In genomic region chr22:22593964-22594656, GRCh38 we compare ENCODE assay signal across 10 cellular contexts. TPM values are rescaled to one million over a fixed set of nuclear protein-coding genes. Genes with fewer than 3 reads are reported as not detected.
DNase-seq lines count a peak whose midpoint lies in the region; TF ChIP-seq lines count a peak whose summit lies in the region.
"Had no signal": no experiment of that assay in that cellular context is flagged by ENCODE, and none has a peak within 500 bp of the region (broad histone marks: within the 10 kb centered on the region; RNA-seq: fewer than 3 reads in every experiment).

No MANE protein-coding gene starts in this region.

- peak; percentile 61 for DNase-seq in COLO668 (lab: John Stamatoyannopoulos, UW; ENCODE audit: unreplicated experiment)
- peak; percentile 60 for DNase-seq in RKO (ENCODE audit: low spot score)
- peak; percentile 50 for DNase-seq in activated naive CD4-positive, alpha-beta T cell treated with Interleukin-2 at 50 U/mL for 16 hours
- DNase-seq in right atrium auricular region (ENCODE audit: low spot score) = no peak
- peak; percentile 72 for DNase-seq in stimulated activated CD4-positive, alpha-beta T cell treated with anti-CD3 and anti-CD28 coated beads, Interleukin-15, amount 100 ng/mL, for 24 hours
- no peak for DNase-seq in T1000 (lab: John Stamatoyannopoulos, UW)
- DNase-seq in posterior vena cava (ENCODE audit: low spot score) = no peak

- CTCF ChIA-PET in HEK293 (lab: Yijun Ruan, JAX) = interaction anchor here (0.7 to 3.7 kb wide), 11 partner anchors 8 to 1038 kb away, joined by 3 to 15 read pairs (median 4); partner anchors contain the start of gene DRICH1

- H3K36me3 ChIP-seq in HEK293 (ENCODE audit: control insufficient read depth in 2 of 2, insufficient read depth in 1 of 2, low read length in 2 of 2) (no peaks in the 10 kb centered on the region), right atrium auricular region (no peaks in the 10 kb centered on the region)

- H3K27ac ChIP-seq in HEK293 (ENCODE audit: extremely low read depth, low read depth, low read length) (no peak overlapping the region), right atrium auricular region (no peak overlapping the region)
- H3K27ac ChIP-seq: SK-N-MC had no signal

- no peak overlapping the region for H3K4me3 ChIP-seq in HEK293 (ENCODE audit: low read depth, low read length)
- H3K4me3 ChIP-seq in right atrium auricular region = no peak overlapping the region
- H3K4me3 ChIP-seq: SK-N-MC had no signal

- intact Hi-C loops in posterior vena cava (cut with DNase I) = no loop called here

- POLR2A ChIA-PET in HEK293 (lab: Yijun Ruan, JAX) = no interaction called here

- H3K9me3 ChIP-seq in HEK293 (ENCODE audit: control insufficient read depth, insufficient read depth, low read depth, low read length) (no peaks in the 10 kb centered on the region), right atrium auricular region (no peaks in the 10 kb centered on the region)

- TF ChIP-seq CTCF in HEK293 (tag by site-specific recombination; IDR thresholded peaks at IDR 0.05) (peak; percentile 66), right atrium auricular region (IDR thresholded peaks at IDR 0.05) (peak; percentile 24 to 60)

- no peaks in the 10 kb centered on the region for H3K4me1 ChIP-seq in HEK293 (ENCODE audit: control insufficient read depth, insufficient read depth, low read length)
- no peaks in the 10 kb centered on the region for H3K4me1 ChIP-seq in right atrium auricular region

- no peaks in the 10 kb centered on the region for H3K27me3 ChIP-seq in right atrium auricular region

TF ChIP-seq in HEK293, 187 proteins besides CTCF, POLR2A, EP300 and RAD21:
- no peak for TF ChIP-seq ZNF843 (tag by site-specific recombination; IDR thresholded peaks at IDR 0.05)
- TF ChIP-seq BCL11A (tag by site-specific recombination; IDR thresholded peaks at IDR 0.05; ENCODE audit: low read depth) = no peak
- TF ChIP-seq ZNF560 (tag by site-specific recombination; IDR thresholded peaks at IDR 0.05; ENCODE audit: borderline replicate concordance) = no peak
- no peak for TF ChIP-seq ZNF585B (tag by site-specific recombination; IDR thresholded peaks at IDR 0.05)
- no peak for TF ChIP-seq ZBTB48 (tag by site-specific recombination; IDR thresholded peaks at IDR 0.05)
- TF ChIP-seq GFI1B (tag by site-specific recombination; IDR thresholded peaks at IDR 0.05) = no peak
- TF ChIP-seq GLIS2 (tag by site-specific recombination; IDR thresholded peaks at IDR 0.05) = no peak
- TF ChIP-seq SCRT1 (tag by site-specific recombination; IDR thresholded peaks at IDR 0.05; ENCODE audit: borderline replicate concordance) = no peak
- no peak for TF ChIP-seq ZNF239 (tag by site-specific recombination; IDR thresholded peaks at IDR 0.05)
- TF ChIP-seq ZSCAN4 (tag by site-specific recombination; IDR thresholded peaks at IDR 0.05) = peak; percentile 57; the same call in 1 of the 2 replicates
- TF ChIP-seq ZNF707 (tag by site-specific recombination; IDR thresholded peaks at IDR 0.05) = no peak
- TF ChIP-seq ZNF423 (tag by site-specific recombination; IDR thresholded peaks at IDR 0.05) = no peak
- no peak; the same call in 1 of the 2 replicates for TF ChIP-seq ZBTB6 (tag by site-specific recombination; IDR thresholded peaks at IDR 0.05)
- TF ChIP-seq KLF8 (tag by site-specific recombination; IDR thresholded peaks at IDR 0.05) = no peak
- TF ChIP-seq ZNF658 (tag by site-specific recombination; IDR thresholded peaks at IDR 0.05) = no peak
- TF ChIP-seq ZNF654 (tag by site-specific recombination; IDR thresholded peaks at IDR 0.05; ENCODE audit: low read depth) = peak; percentile 57
- TF ChIP-seq PRDM1 (tag by site-specific recombination; IDR thresholded peaks at IDR 0.05) = no peak
- peak; percentile 35; the same call in 1 of the 2 replicates for TF ChIP-seq ZNF561 (tag by site-specific recombination; IDR thresholded peaks at IDR 0.05; ENCODE audit: borderline replicate concordance)
- no peak for TF ChIP-seq ZNF394 (tag by site-specific recombination; IDR thresholded peaks at IDR 0.05; ENCODE audit: borderline replicate concordance)
- TF ChIP-seq ZNF548 (tag by site-specific recombination; IDR thresholded peaks at IDR 0.05) = no peak
- TF ChIP-seq KLF9 (tag by site-specific recombination; IDR thresholded peaks at IDR 0.05; ENCODE audit: low read depth) = no peak
- no peak for TF ChIP-seq ZNF248 (tag by site-specific recombination; IDR thresholded peaks at IDR 0.05)
- no peak for TF ChIP-seq ZNF133 (tag by site-specific recombination; IDR thresholded peaks at IDR 0.05)

RNA-seq across cellular contexts. Expression of gene PRAME, which starts 35.0 kb away (rescaled TPM):
- under 1 TPM in 1 of 2 donors, not detected in 1; 0.19 TPM for total RNA-seq in right atrium auricular region
- total RNA-seq in posterior vena cava = not detected
- total RNA-seq: subcutaneous adipose tissue had no signal

RNA-seq across cellular contexts. Expression of gene GGTLC2, which starts 50.3 kb away (rescaled TPM):
- total RNA-seq in right atrium auricular region (not detected), posterior vena cava (not detected)
- total RNA-seq: subcutaneous adipose tissue had no signal

Comparison
In these comparisons a context has a peak if more than half of its experiments do, and no peak if none do; other contexts are left out.
1. DNase-seq: peak in COLO668 (single experiment), RKO (single experiment), activated naive CD4-positive, alpha-beta T cell treated with Interleukin-2 at 50 U/mL for 16 hours (single experiment) and stimulated activated CD4-positive, alpha-beta T cell treated with anti-CD3 and anti-CD28 coated beads, Interleukin-15, amount 100 ng/mL, for 24 hours (single experiment); none in right atrium auricular region (single experiment), T1000 (single experiment) and posterior vena cava (single experiment).